ENCODE assay signal across 1 cellular context in genomic region chr13:32538621-32539246, GRCh38.
TF ChIP-seq lines count a peak whose summit lies in the region.

Gene N4BP2L2, minus strand, starts transcription at chr13:32538795. Its CDS starts 1,768 bp downstream, at chr13:32537027.

TF ChIP-seq in K562, 482 proteins besides CTCF, POLR2A, EP300 and RAD21 (continued from another document and continues in another):
- TF ChIP-seq, protein P1, sequence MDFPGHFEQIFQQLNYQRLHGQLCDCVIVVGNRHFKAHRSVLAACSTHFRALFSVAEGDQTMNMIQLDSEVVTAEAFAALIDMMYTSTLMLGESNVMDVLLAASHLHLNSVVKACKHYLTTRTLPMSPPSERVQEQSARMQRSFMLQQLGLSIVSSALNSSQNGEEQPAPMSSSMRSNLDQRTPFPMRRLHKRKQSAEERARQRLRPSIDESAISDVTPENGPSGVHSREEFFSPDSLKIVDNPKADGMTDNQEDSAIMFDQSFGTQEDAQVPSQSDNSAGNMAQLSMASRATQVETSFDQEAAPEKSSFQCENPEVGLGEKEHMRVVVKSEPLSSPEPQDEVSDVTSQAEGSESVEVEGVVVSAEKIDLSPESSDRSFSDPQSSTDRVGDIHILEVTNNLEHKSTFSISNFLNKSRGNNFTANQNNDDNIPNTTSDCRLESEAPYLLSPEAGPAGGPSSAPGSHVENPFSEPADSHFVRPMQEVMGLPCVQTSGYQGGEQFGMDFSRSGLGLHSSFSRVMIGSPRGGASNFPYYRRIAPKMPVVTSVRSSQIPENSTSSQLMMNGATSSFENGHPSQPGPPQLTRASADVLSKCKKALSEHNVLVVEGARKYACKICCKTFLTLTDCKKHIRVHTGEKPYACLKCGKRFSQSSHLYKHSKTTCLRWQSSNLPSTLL (IDR thresholded peaks at IDR 0.05): no peak
- TF ChIP-seq KDM2B (CRISPR knock-in tag; IDR thresholded peaks at IDR 0.05) (no peak), CC2D1A (IDR thresholded peaks at IDR 0.05) (no peak), ZNF79 (CRISPR knock-in tag; IDR thresholded peaks at IDR 0.05; ENCODE audit: low read depth) (no peak), WHSC1 (IDR thresholded peaks at IDR 0.05; ENCODE audit: low read length) (no peak), YY1 (IDR thresholded peaks at IDR 0.05; ENCODE audit: borderline replicate concordance in 1 of 3, control insufficient read depth in 1 of 3, extremely low read depth in 1 of 3, insufficient read depth in 3 of 3, insufficient read length in 1 of 3, insufficient replicate concordance in 2 of 3, low read depth in 1 of 3, low read length in 2 of 3) (peak; percentile 77 to 95 (median 94)), EP400 (IDR thresholded peaks at IDR 0.05) (peak; percentile 84), ZNF398 (CRISPR knock-in tag; IDR thresholded peaks at IDR 0.05) (no peak), ZEB2 (IDR thresholded peaks at IDR 0.05) (no peak), ZKSCAN8 (CRISPR knock-in tag; IDR thresholded peaks at IDR 0.05) (0 out of 2 replicates have a peak, but pooled peaks have one; percentile 19), ZFX (CRISPR knock-in tag; IDR thresholded peaks at IDR 0.05) (peak; percentile 83), FOXP4 (CRISPR knock-in tag; IDR thresholded peaks at IDR 0.05; ENCODE audit: borderline replicate concordance) (no peak), ZNF143 (CRISPR knock-in tag; IDR thresholded peaks at IDR 0.05) (peak; percentile 91), FOXP1 (CRISPR knock-in tag; IDR thresholded peaks at IDR 0.05) (no peak), DACH1 (IDR thresholded peaks at IDR 0.05; ENCODE audit: partially characterized antibody) (peak; percentile 13), XRCC3 (IDR thresholded peaks at IDR 0.05) (no peak), RBM17 (IDR thresholded peaks at IDR 0.05; ENCODE audit: borderline replicate concordance, low read depth, low read length) (no peak), NR3C1 (CRISPR knock-in tag; IDR thresholded peaks at IDR 0.05) (no peak), CBX3 (IDR thresholded peaks at IDR 0.05; ENCODE audit: borderline replicate concordance in 1 of 2, low read length in 2 of 2) (peak in 1 of 2 experiments; percentile 81; a peak in 2 of 3 replicates), ZNF197 (CRISPR knock-in tag; IDR thresholded peaks at IDR 0.05; ENCODE audit: low read depth) (0 out of 2 replicates have a peak, but pooled peaks have one; percentile 37), ZFPM2 (CRISPR knock-in tag; IDR thresholded peaks at IDR 0.05) (no peak), DMBX1 (CRISPR knock-in tag; IDR thresholded peaks at IDR 0.05; ENCODE audit: borderline replicate concordance) (no peak), CGGBP1 (CRISPR knock-in tag; IDR thresholded peaks at IDR 0.05) (no peak), ZNF445 (CRISPR knock-in tag; IDR thresholded peaks at IDR 0.05; ENCODE audit: low read depth) (no peak), HDAC1 (IDR thresholded peaks at IDR 0.05) (no peak), POLR2AphosphoS2 (IDR thresholded peaks at IDR 0.05; ENCODE audit: low read length) (no peak), RFX1 (IDR thresholded peaks at IDR 0.05) (peak; percentile 39; the same call in 1 of the 2 replicates), RCOR1 (IDR thresholded peaks at IDR 0.05; ENCODE audit: borderline replicate concordance in 1 of 2, low read depth in 2 of 2, low read length in 2 of 2) (peak in 1 of 2 experiments; percentile 27; a peak in 1 of 4 replicates), ARNT (IDR thresholded peaks at IDR 0.05) (peak in 1 of 2 experiments; percentile 76; a peak in 2 of 4 replicates), HDAC3 (IDR thresholded peaks at IDR 0.05; ENCODE audit: borderline replicate concordance, partially characterized antibody) (no peak), ZNF324 (CRISPR knock-in tag; IDR thresholded peaks at IDR 0.05) (no peak), ILK (tag; IDR thresholded peaks at IDR 0.05; ENCODE audit: borderline replicate concordance, low read depth) (no peak), ZNF561 (CRISPR knock-in tag; conservative IDR thresholded peaks at IDR 0.05) (no peak), MAZ (CRISPR knock-in tag; conservative IDR thresholded peaks at IDR 0.05 in 1 of 2, IDR thresholded peaks at IDR 0.05 in 1 of 2) (peak; percentile 5 to 36; a peak in 2 of 4 replicates), ZNF274 (IDR thresholded peaks at IDR 0.05; ENCODE audit: borderline replicate concordance, low read depth, low read length) (no peak), PML (IDR thresholded peaks at IDR 0.05; ENCODE audit: low read length) (peak; percentile 58)
- TF ChIP-seq, protein P2, sequence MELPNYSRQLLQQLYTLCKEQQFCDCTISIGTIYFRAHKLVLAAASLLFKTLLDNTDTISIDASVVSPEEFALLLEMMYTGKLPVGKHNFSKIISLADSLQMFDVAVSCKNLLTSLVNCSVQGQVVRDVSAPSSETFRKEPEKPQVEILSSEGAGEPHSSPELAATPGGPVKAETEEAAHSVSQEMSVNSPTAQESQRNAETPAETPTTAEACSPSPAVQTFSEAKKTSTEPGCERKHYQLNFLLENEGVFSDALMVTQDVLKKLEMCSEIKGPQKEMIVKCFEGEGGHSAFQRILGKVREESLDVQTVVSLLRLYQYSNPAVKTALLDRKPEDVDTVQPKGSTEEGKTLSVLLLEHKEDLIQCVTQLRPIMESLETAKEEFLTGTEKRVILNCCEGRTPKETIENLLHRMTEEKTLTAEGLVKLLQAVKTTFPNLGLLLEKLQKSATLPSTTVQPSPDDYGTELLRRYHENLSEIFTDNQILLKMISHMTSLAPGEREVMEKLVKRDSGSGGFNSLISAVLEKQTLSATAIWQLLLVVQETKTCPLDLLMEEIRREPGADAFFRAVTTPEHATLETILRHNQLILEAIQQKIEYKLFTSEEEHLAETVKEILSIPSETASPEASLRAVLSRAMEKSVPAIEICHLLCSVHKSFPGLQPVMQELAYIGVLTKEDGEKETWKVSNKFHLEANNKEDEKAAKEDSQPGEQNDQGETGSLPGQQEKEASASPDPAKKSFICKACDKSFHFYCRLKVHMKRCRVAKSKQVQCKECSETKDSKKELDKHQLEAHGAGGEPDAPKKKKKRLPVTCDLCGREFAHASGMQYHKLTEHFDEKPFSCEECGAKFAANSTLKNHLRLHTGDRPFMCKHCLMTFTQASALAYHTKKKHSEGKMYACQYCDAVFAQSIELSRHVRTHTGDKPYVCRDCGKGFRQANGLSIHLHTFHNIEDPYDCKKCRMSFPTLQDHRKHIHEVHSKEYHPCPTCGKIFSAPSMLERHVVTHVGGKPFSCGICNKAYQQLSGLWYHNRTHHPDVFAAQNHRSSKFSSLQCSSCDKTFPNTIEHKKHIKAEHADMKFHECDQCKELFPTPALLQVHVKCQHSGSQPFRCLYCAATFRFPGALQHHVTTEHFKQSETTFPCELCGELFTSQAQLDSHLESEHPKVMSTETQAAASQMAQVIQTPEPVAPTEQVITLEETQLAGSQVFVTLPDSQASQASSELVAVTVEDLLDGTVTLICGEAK (IDR thresholded peaks at IDR 0.05): peak; percentile 75
- TF ChIP-seq, protein P2 (CRISPR knock-in tag; IDR thresholded peaks at IDR 0.05): no peak
- TF ChIP-seq, protein P3, sequence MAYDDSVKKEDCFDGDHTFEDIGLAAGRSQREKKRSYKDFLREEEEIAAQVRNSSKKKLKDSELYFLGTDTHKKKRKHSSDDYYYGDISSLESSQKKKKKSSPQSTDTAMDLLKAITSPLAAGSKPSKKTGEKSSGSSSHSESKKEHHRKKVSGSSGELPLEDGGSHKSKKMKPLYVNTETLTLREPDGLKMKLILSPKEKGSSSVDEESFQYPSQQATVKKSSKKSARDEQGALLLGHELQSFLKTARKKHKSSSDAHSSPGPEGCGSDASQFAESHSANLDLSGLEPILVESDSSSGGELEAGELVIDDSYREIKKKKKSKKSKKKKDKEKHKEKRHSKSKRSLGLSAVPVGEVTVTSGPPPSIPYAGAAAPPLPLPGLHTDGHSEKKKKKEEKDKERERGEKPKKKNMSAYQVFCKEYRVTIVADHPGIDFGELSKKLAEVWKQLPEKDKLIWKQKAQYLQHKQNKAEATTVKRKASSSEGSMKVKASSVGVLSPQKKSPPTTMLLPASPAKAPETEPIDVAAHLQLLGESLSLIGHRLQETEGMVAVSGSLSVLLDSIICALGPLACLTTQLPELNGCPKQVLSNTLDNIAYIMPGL (CRISPR knock-in tag; IDR thresholded peaks at IDR 0.05): no peak
- TF ChIP-seq, protein P4, sequence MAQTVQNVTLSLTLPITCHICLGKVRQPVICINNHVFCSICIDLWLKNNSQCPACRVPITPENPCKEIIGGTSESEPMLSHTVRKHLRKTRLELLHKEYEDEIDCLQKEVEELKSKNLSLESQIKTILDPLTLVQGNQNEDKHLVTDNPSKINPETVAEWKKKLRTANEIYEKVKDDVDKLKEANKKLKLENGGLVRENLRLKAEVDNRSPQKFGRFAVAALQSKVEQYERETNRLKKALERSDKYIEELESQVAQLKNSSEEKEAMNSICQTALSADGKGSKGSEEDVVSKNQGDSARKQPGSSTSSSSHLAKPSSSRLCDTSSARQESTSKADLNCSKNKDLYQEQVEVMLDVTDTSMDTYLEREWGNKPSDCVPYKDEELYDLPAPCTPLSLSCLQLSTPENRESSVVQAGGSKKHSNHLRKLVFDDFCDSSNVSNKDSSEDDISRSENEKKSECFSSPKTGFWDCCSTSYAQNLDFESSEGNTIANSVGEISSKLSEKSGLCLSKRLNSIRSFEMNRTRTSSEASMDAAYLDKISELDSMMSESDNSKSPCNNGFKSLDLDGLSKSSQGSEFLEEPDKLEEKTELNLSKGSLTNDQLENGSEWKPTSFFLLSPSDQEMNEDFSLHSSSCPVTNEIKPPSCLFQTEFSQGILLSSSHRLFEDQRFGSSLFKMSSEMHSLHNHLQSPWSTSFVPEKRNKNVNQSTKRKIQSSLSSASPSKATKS (CRISPR knock-in tag; IDR thresholded peaks at IDR 0.05): no peak
- TF ChIP-seq, protein P5, sequence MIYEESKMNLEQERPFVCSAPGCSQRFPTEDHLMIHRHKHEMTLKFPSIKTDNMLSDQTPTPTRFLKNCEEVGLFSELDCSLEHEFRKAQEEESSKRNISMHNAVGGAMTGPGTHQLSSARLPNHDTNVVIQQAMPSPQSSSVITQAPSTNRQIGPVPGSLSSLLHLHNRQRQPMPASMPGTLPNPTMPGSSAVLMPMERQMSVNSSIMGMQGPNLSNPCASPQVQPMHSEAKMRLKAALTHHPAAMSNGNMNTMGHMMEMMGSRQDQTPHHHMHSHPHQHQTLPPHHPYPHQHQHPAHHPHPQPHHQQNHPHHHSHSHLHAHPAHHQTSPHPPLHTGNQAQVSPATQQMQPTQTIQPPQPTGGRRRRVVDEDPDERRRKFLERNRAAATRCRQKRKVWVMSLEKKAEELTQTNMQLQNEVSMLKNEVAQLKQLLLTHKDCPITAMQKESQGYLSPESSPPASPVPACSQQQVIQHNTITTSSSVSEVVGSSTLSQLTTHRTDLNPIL (CRISPR knock-in tag; IDR thresholded peaks at IDR 0.05): no peak
